2 cellular contexts compared by ENCODE assay signal in genomic region chr6:135826225-135826804, GRCh38.
TF ChIP-seq lines count a peak whose summit lies in the region.

No MANE protein-coding gene starts in this region.

TF ChIP-seq in H1, 55 proteins besides CTCF, POLR2A, EP300 and RAD21:
- TF ChIP-seq TCF12 (IDR thresholded peaks at IDR 0.05; ENCODE audit: low read depth, low read length) (no peak), BCL11A (IDR thresholded peaks at IDR 0.05; ENCODE audit: low read depth in 2 of 2, low read length in 2 of 2) (no peak), TBP (IDR thresholded peaks at IDR 0.05; ENCODE audit: low read depth, low read length) (no peak), MAFK (IDR thresholded peaks at IDR 0.05; ENCODE audit: low read depth, low read length) (no peak), JUND (IDR thresholded peaks at IDR 0.05; ENCODE audit: low read length) (no peak), NRF1 (IDR thresholded peaks at IDR 0.05; ENCODE audit: low read depth, low read length) (no peak), CHD2 (IDR thresholded peaks at IDR 0.05; ENCODE audit: low read length) (no peak), CBX5 (IDR thresholded peaks at IDR 0.05; ENCODE audit: low read depth, low read length) (no peak), POU5F1 (IDR thresholded peaks at IDR 0.05; ENCODE audit: low read depth, low read length) (no peak), RBBP5 (IDR thresholded peaks at IDR 0.05; ENCODE audit: borderline replicate concordance, low read depth, low read length) (no peak), MAX (IDR thresholded peaks at IDR 0.05) (no peak), TEAD4 (IDR thresholded peaks at IDR 0.05; ENCODE audit: low read depth, low read length) (no peak), CHD7 (IDR thresholded peaks at IDR 0.05; ENCODE audit: insufficient replicate concordance, low read length) (no peak), HDAC2 (IDR thresholded peaks at IDR 0.05; ENCODE audit: borderline replicate concordance in 1 of 2, low read depth in 2 of 2, low read length in 2 of 2) (no peak), GTF2F1 (IDR thresholded peaks at IDR 0.05; ENCODE audit: borderline replicate concordance, low read depth, low read length) (no peak), KDM1A (IDR thresholded peaks at IDR 0.05; ENCODE audit: borderline replicate concordance, low read length) (no peak), EZH2 (IDR thresholded peaks at IDR 0.05; ENCODE audit: low read depth, low read length, severe bottlenecking) (no peak)

TF ChIP-seq in neural cell, 6 proteins besides CTCF, POLR2A, EP300 and RAD21:
- TF ChIP-seq POLR2AphosphoS5 (IDR thresholded peaks at IDR 0.05) (peak; percentile 31), SMC3 (conservative IDR thresholded peaks at IDR 0.05; ENCODE audit: poor library complexity) (no peak), REST (IDR thresholded peaks at IDR 0.05; ENCODE audit: borderline replicate concordance) (no peak)
